1 cellular context compared by ENCODE assay signal in genomic region chr14:21509432-21510143, GRCh38.
TF ChIP-seq lines count a peak whose summit lies in the region.

No MANE protein-coding gene starts in this region.

TF ChIP-seq in endothelial cell of umbilical vein, 7 proteins besides CTCF, POLR2A, EP300 and RAD21 (continued from another document):
- TF ChIP-seq, protein P1, sequence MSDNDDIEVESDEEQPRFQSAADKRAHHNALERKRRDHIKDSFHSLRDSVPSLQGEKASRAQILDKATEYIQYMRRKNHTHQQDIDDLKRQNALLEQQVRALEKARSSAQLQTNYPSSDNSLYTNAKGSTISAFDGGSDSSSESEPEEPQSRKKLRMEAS (IDR thresholded peaks at IDR 0.05; ENCODE audit: insufficient read depth, insufficient read length): no peak
- no peak for TF ChIP-seq GATA2 (IDR thresholded peaks at IDR 0.05; ENCODE audit: insufficient read depth, insufficient read length, low read depth, low read length)
- TF ChIP-seq FOS (IDR thresholded peaks at IDR 0.05; ENCODE audit: borderline replicate concordance, insufficient read depth, low read length): no peak
- no peak for TF ChIP-seq POLR2AphosphoS5 (IDR thresholded peaks at IDR 0.05; ENCODE audit: insufficient read depth, low read depth, low read length)
- TF ChIP-seq JUN (IDR thresholded peaks at IDR 0.05; ENCODE audit: borderline replicate concordance, insufficient read depth, insufficient read length, low read depth): no peak
